Comparison of ENCODE assay signal across 9 cellular contexts in genomic region chr1:89763649-89763986, GRCh38. TPM values are rescaled to one million over a fixed set of nuclear protein-coding genes. Genes with fewer than 3 reads are reported as not detected.
DNase-seq lines count a peak whose midpoint lies in the region; ATAC-seq and TF ChIP-seq lines count a peak whose summit lies in the region.
"Had no signal": no experiment of that assay in that cellular context is flagged by ENCODE, and none has a peak within 500 bp of the region (broad histone marks: within the 10 kb centered on the region; RNA-seq: fewer than 3 reads in every experiment).

No MANE protein-coding gene starts in this region.

- no peak for TF ChIP-seq POLR2A in esophagus squamous epithelium (IDR thresholded peaks at IDR 0.05)

- no peaks in the 10 kb centered on the region for H3K36me3 ChIP-seq in Caco-2 (ENCODE audit: control insufficient read depth, insufficient read depth, low read length)
- H3K36me3 ChIP-seq in PC-9 (ENCODE audit: low read depth) = no peaks in the 10 kb centered on the region
- H3K36me3 ChIP-seq in esophagus squamous epithelium = no peaks in the 10 kb centered on the region
- H3K36me3 ChIP-seq in parathyroid adenoma (ENCODE audit: control insufficient read depth, insufficient read depth, low read length) = no peaks in the 10 kb centered on the region

- H3K4me1 ChIP-seq in Caco-2 (no peaks in the 10 kb centered on the region), PC-9 (replicated peaks; ENCODE audit: insufficient read depth) (peaks cover 5% of the 10 kb centered on the region), esophagus squamous epithelium (peaks cover 6 to 28% (median 13%) of the 10 kb centered on the region in 3 donors), parathyroid adenoma (no peaks in the 10 kb centered on the region)

- TF ChIP-seq CTCF in Caco-2 (IDR thresholded peaks at IDR 0.05; ENCODE audit: insufficient read depth in 1 of 2, low read depth in 1 of 2, low read length in 1 of 2, severe bottlenecking in 1 of 2, unreplicated experiment in 1 of 2) (no peak), PC-9 (conservative IDR thresholded peaks at IDR 0.05) (no peak), esophagus squamous epithelium (IDR thresholded peaks at IDR 0.05) (no peak), parathyroid adenoma (IDR thresholded peaks at IDR 0.05) (no peak)

- H2AFZ ChIP-seq in PC-9 (peak overlapping the region; percentile 76; the same call in 1 of the 2 replicates), parathyroid adenoma (peak overlapping the region; percentile 97)

- no peaks in the 10 kb centered on the region for H3K79me2 ChIP-seq in PC-9 (ENCODE audit: low read depth)
- no peaks in the 10 kb centered on the region for H3K79me2 ChIP-seq in parathyroid adenoma

- WGBS in esophagus squamous epithelium, 2 donors = 45 to 47% methylated on average over 5 of the region's 5 CpGs

- POLR2A ChIA-PET in Caco-2 (lab: Charles Lee) (no interaction called here), PC-9 (lab: Charles Lee; ENCODE audit: unreplicated experiment) (no interaction called here)

- peak overlapping the region; percentile 30 for H3K4me3 ChIP-seq in Caco-2 (ENCODE audit: low read depth, low read length)
- H3K4me3 ChIP-seq in PC-9 = no peak overlapping the region
- peak overlapping the region; percentile 20 to 62 (median 46) for H3K4me3 ChIP-seq in esophagus squamous epithelium
- H3K4me3 ChIP-seq in parathyroid adenoma (ENCODE audit: low read depth, low read length) = peak overlapping the region; percentile 56

- H3K27me3 ChIP-seq in Caco-2 (replicated peaks; ENCODE audit: control insufficient read depth, insufficient read depth, low read length) (no peaks in the 10 kb centered on the region), PC-9 (ENCODE audit: insufficient read depth, low read depth) (no peaks in the 10 kb centered on the region), esophagus squamous epithelium (no peaks in the 10 kb centered on the region), parathyroid adenoma (ENCODE audit: control insufficient read depth, insufficient read depth, low read length) (no peaks in the 10 kb centered on the region)

- peaks cover 3% of the 10 kb centered on the region for H3K27me3 Mint-ChIP-seq in Caco-2 (ENCODE audit: insufficient read depth, unreplicated experiment)

- H3K9me3 ChIP-seq in Caco-2 = no peaks in the 10 kb centered on the region
- no peaks in the 10 kb centered on the region; the same call in 1 of the 2 replicates for H3K9me3 ChIP-seq in PC-9 (ENCODE audit: insufficient read depth, low read depth)
- no peaks in the 10 kb centered on the region for H3K9me3 ChIP-seq in esophagus squamous epithelium
- no peaks in the 10 kb centered on the region for H3K9me3 ChIP-seq in parathyroid adenoma (ENCODE audit: control insufficient read depth, low read length)

- H3K36me3 Mint-ChIP-seq in Caco-2 (ENCODE audit: insufficient read depth, unreplicated experiment) = no peaks in the 10 kb centered on the region

- CTCF ChIA-PET in Caco-2 (lab: Charles Lee) (no interaction called here), PC-9 (lab: Charles Lee) (interaction anchor here (0.6 to 2.3 kb wide), 5 partner anchors 280 to 1857 kb away, joined by 3 to 16 read pairs (median 3); no protein-coding TSS in a partner anchor)

- H3K4me2 ChIP-seq in PC-9 = peak overlapping the region; percentile 77
- H3K4me2 ChIP-seq in parathyroid adenoma (ENCODE audit: low read length) = peak overlapping the region; percentile 91

- intact Hi-C loops in Caco-2 (cut with micrococcal nuclease; ENCODE audit: unreplicated experiment) = loop anchor here (1.0 to 10.0 kb wide), 2 partner anchors 249 to 280 kb away; no protein-coding TSS in a partner anchor
- intact Hi-C loops in PC-9 (cut with micrococcal nuclease; ENCODE audit: unreplicated experiment) = loop anchor here (1.0 to 5.0 kb wide), 6 partner anchors 131 to 761 kb away; partner anchors contain the start of genes LRRC8B and LRRC8C
- intact Hi-C loops in esophagus squamous epithelium (cut with DNase I) = loop anchor here (5.0 kb wide), 2 partner anchors 131 to 281 kb away; partner anchors contain the start of gene LRRC8C

- no peaks in the 10 kb centered on the region for H3K9me2 ChIP-seq in PC-9 (ENCODE audit: insufficient read depth)

- no peaks in the 10 kb centered on the region for H3K4me1 Mint-ChIP-seq in Caco-2 (ENCODE audit: low read depth, unreplicated experiment)

- DNase-seq in Caco-2 (no peak), PC-9 (no peak), esophagus squamous epithelium (lab: John Stamatoyannopoulos, UW) (no peak), AG08395 (ENCODE audit: low spot score) (no peak), NCI-H187 (lab: John Stamatoyannopoulos, UW) (no peak), inferior parietal cortex (ENCODE audit: extremely low spot score) (no peak)
- DNase-seq: NCI-H187 treated with DMSO at 0.1 percent for 48 hours had no signal

- BruUV-seq in Caco-2 (replicated peaks; lab: Mats Ljungman, UMichigan) = no TSS peak
- no TSS peak for BruUV-seq in PC-9 (replicated peaks; lab: Mats Ljungman, UMichigan)

- ATAC-seq in GM19397 (IDR thresholded peaks at IDR 0.05; ENCODE audit: unreplicated experiment) = no peak

- H4K20me1 ChIP-seq in PC-9 (ENCODE audit: insufficient read depth) = no peaks in the 10 kb centered on the region

- no peaks in the 10 kb centered on the region for H3F3A ChIP-seq in PC-9 (ENCODE audit: insufficient read depth, low read depth)

- H3K9me3 Mint-ChIP-seq in Caco-2 (ENCODE audit: unreplicated experiment) = no peaks in the 10 kb centered on the region

- no peak overlapping the region for H3K9ac ChIP-seq in parathyroid adenoma

- H3K27ac ChIP-seq in PC-9 (no peak overlapping the region), esophagus squamous epithelium (peak overlapping the region in 3 of 4 donors; percentile 69 to 76 (median 70)), parathyroid adenoma (peak overlapping the region; percentile 32)

- H3K4me3 Mint-ChIP-seq in Caco-2 (ENCODE audit: unreplicated experiment) = peak overlapping the region; percentile 75

- H3K27ac Mint-ChIP-seq in Caco-2 (ENCODE audit: unreplicated experiment) = no peak overlapping the region

RNA-seq across cellular contexts. Expression of gene LRRC8D, which starts 57.2 kb away (rescaled TPM):
- total RNA-seq in Caco-2 (2022) (34.4 and 39.4 TPM in 2 replicates), PC-9 (2021) (71.9 and 75.9 TPM in 2 replicates), esophagus squamous epithelium (10 to 100 TPM in 3 of 4 donors, 1 to 10 TPM in 1; 8.7 to 19.1 (median 10.9) TPM)
